Comparison of ENCODE assay signal across 8 cellular contexts in the genomic region with DNA sequence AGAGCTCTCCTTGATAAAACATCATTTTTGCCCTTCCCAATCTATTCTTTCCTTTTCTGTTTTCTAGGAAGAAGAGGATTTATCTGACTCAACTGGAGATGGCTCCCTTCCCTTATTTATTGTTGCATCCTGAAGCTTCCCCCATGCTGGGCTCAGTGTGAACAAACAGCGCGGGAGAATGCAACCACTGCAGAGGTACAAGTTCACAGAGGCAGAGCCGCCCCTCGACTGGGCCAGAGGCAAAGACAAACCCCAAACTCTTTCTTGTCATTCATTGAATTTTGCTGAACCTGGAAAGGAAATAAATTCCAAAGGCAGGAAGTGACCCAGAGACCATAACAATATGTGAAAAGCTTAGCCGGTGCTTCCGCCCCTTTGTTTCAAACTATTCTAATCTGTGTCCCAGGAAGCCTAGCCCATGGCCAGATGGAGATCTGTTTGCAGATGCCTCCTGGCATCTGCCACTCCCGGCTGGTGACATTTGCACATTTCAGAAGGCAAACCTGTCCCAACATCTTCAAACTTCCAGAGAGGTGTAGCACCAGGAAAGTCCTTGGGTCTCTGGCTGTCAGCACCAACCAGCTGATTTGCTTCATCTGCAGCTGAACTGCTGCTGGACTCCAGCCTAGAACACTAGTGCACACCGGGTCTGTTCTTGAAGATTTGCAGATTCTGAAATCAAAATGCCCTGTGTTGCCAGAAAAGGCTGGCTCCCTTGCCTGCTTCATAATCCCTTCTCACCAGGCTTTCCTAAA.
DNase-seq lines count a peak whose midpoint lies in the region; ATAC-seq and TF ChIP-seq lines count a peak whose summit lies in the region.

No MANE protein-coding gene starts in this region.

- no peak overlapping the region for H3K9ac ChIP-seq in adipocyte (ENCODE audit: low read length)

- peaks cover 4% of the 10 kb centered on the region for H3K9me3 ChIP-seq in adipocyte (ENCODE audit: control insufficient read depth, low read length)
- peaks cover 0 to 2% of the 10 kb centered on the region in 2 donors for H3K9me3 ChIP-seq in right atrium auricular region
- H3K9me3 ChIP-seq in prostate gland = no peaks in the 10 kb centered on the region

- 63% methylated on average over 8 of the region's 8 CpGs for WGBS in prostate gland

- H3K4me1 ChIP-seq in adipocyte (ENCODE audit: control insufficient read depth, insufficient read depth, low read length) (peaks cover 44% of the 10 kb centered on the region), right atrium auricular region (peaks cover 2 to 69% of the 10 kb centered on the region in 2 donors), prostate gland (replicated peaks) (no peaks in the 10 kb centered on the region)

- no peak for TF ChIP-seq POLR2A in prostate gland (IDR thresholded peaks at IDR 0.05)

- ATAC-seq in activated T-cell treated with anti-CD3 and anti-CD28 coated beads, Interleukin-2, amount 50 U/mL, for 72 hours (replicated peaks in 1 of 2) = no peak

- H3K4me3 ChIP-seq in H7 (ENCODE audit: insufficient read depth, low read depth, low read length) (no peak overlapping the region), adipocyte (ENCODE audit: low read length) (no peak overlapping the region), right atrium auricular region (no peak overlapping the region), prostate gland (no peak overlapping the region)

- H3K36me3 ChIP-seq in H7 (replicated peaks; ENCODE audit: control insufficient read depth, insufficient read depth, low read length) (no peaks in the 10 kb centered on the region; the same call in 1 of the 2 replicates), adipocyte (ENCODE audit: control insufficient read depth, insufficient read depth, low read length, severe bottlenecking) (no peaks in the 10 kb centered on the region), right atrium auricular region (no peaks in the 10 kb centered on the region), prostate gland (no peaks in the 10 kb centered on the region)

- intact Hi-C loops in prostate gland (cut with DNase I) = loop anchor here (5.0 to 10.0 kb wide), 2 partner anchors 79 to 178 kb away; partner anchors contain the start of gene MAP4K3

- peaks cover 40% of the 10 kb centered on the region for H3K4me1 Mint-ChIP-seq in activated T-cell treated with anti-CD3 and anti-CD28 coated beads, Interleukin-2, amount 50 U/mL, for 72 hours (ENCODE audit: low read depth)

- H3K27ac Mint-ChIP-seq in activated T-cell treated with anti-CD3 and anti-CD28 coated beads, Interleukin-2, amount 50 U/mL, for 72 hours = no peak overlapping the region

- DNase-seq in H7 (peak; percentile 40), adipocyte (ENCODE audit: low read depth) (peak; percentile 79), right atrium auricular region (ENCODE audit: low spot score) (no peak), prostate gland (ENCODE audit: low spot score) (peak; percentile 8), cortex of kidney (lab: John Stamatoyannopoulos, UW) (no peak), activated T-cell treated with anti-CD3 and anti-CD28 coated beads for 4 hours (no peak)
- no peak for DNase-seq in activated T-cell treated with anti-CD3 and anti-CD28 coated beads, Interleukin-2, amount 50 U/mL, for 72 hours
- DNase-seq in activated CD8-positive, alpha-beta memory T cell treated with anti-CD3 and anti-CD28 coated beads for 24 hours = no peak

- TF ChIP-seq CTCF in right atrium auricular region (IDR thresholded peaks at IDR 0.05) = peak in 1 of 2 donors; percentile 33
- no peak for TF ChIP-seq CTCF in prostate gland (IDR thresholded peaks at IDR 0.05)

- H3K36me3 Mint-ChIP-seq in activated T-cell treated with anti-CD3 and anti-CD28 coated beads, Interleukin-2, amount 50 U/mL, for 72 hours (ENCODE audit: insufficient read depth in 2 of 2) = peaks cover 0 to 4% of the 10 kb centered on the region in 2 donors

- no peaks in the 10 kb centered on the region for H3K9me3 Mint-ChIP-seq in activated T-cell treated with anti-CD3 and anti-CD28 coated beads, Interleukin-2, amount 50 U/mL, for 72 hours

- H3K27ac ChIP-seq in right atrium auricular region (peak overlapping the region; percentile 50 to 73), prostate gland (peak overlapping the region in 1 of 2 donors; percentile 7)

- no peaks in the 10 kb centered on the region for H3K27me3 ChIP-seq in H7 (ENCODE audit: control insufficient read depth, insufficient read depth, low read length)
- no peaks in the 10 kb centered on the region for H3K27me3 ChIP-seq in adipocyte (replicated peaks; ENCODE audit: control insufficient read depth, insufficient read depth, low read length)
- no peaks in the 10 kb centered on the region for H3K27me3 ChIP-seq in right atrium auricular region
- no peaks in the 10 kb centered on the region for H3K27me3 ChIP-seq in prostate gland (replicated peaks; ENCODE audit: insufficient read depth)

- H3K27me3 Mint-ChIP-seq in activated T-cell treated with anti-CD3 and anti-CD28 coated beads, Interleukin-2, amount 50 U/mL, for 72 hours (ENCODE audit: low read depth) = peaks cover 7% of the 10 kb centered on the region

- no peak overlapping the region for H3K4me3 Mint-ChIP-seq in activated T-cell treated with anti-CD3 and anti-CD28 coated beads, Interleukin-2, amount 50 U/mL, for 72 hours

Comparison
In these comparisons a context has a peak if more than half of its experiments do, and no peak if none do; other contexts are left out.
1. DNase-seq: peak in H7 (single experiment), adipocyte (single experiment) and prostate gland (single experiment); none in right atrium auricular region (single experiment), cortex of kidney (single experiment), activated T-cell treated with anti-CD3 and anti-CD28 coated beads for 4 hours (single experiment), activated T-cell treated with anti-CD3 and anti-CD28 coated beads, Interleukin-2, amount 50 U/mL, for 72 hours (0 of 2) and activated CD8-positive, alpha-beta memory T cell treated with anti-CD3 and anti-CD28 coated beads for 24 hours (single experiment).